ENCODE assay signal across 11 cellular contexts in the genomic region with DNA sequence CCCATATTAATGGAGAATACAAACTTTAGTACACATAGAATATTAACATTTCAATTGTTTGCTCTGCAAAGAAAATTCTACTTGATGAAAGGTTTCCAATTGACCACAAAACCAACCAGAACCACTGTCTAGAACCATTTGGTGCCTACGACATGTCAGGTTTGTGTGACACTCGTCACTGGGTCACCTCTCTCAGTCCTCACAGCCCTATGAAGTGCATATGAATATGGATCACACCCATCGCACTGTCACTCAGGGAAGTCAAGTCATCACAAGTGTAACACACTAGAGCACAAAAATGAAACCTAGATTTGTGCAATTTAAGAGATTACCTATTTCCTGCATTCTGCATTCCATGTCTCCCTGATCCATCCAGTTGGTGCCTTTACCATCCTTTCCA. TPM values are rescaled to one million over a fixed set of nuclear protein-coding genes. Genes with fewer than 3 reads are reported as not detected.
DNase-seq lines count a peak whose midpoint lies in the region; ATAC-seq and TF ChIP-seq lines count a peak whose summit lies in the region.
"Had no signal": no experiment of that assay in that cellular context is flagged by ENCODE, and none has a peak within 500 bp of the region (broad histone marks: within the 10 kb centered on the region; RNA-seq: fewer than 3 reads in every experiment).

No MANE protein-coding gene starts in this region.

- no peak for DNase-seq in activated T-cell treated with anti-CD3 and anti-CD28 coated beads, Interleukin-2, amount 50 U/mL, for 24 hours
- DNase-seq in activated T-cell treated with anti-CD3 and anti-CD28 coated beads for 4 hours: no peak
- DNase-seq in Karpas-422: no peak
- DNase-seq in central memory CD8-positive, alpha-beta T cell (ENCODE audit: low spot score in 2 of 2): no peak
- no peak for DNase-seq in neural progenitor cell (ENCODE audit: low spot score)
- DNase-seq: activated gamma-delta T cell, NCI-H187 treated with DMSO at 0.1 percent for 48 hours had no signal

- H3K4me1 ChIP-seq in Karpas-422 (ENCODE audit: low read length): peaks cover 57% of the 10 kb centered on the region
- no peaks in the 10 kb centered on the region for H3K4me1 ChIP-seq in neural progenitor cell

- H3K9ac ChIP-seq in Karpas-422 (ENCODE audit: low read length) (0 out of 2 replicates have a peak overlapping the region, but pooled peaks have one; percentile 6), neural progenitor cell (no peak overlapping the region)

- H3K4me2 ChIP-seq in Karpas-422 (ENCODE audit: low read depth, low read length, poor library complexity, severe bottlenecking): peak overlapping the region; percentile 71
- no peak overlapping the region for H3K4me2 ChIP-seq in neural progenitor cell

- H3K9me3 Mint-ChIP-seq in activated T-cell treated with anti-CD3 and anti-CD28 coated beads, Interleukin-2, amount 50 U/mL, for 24 hours: no peaks in the 10 kb centered on the region
- H3K9me3 Mint-ChIP-seq in central memory CD8-positive, alpha-beta T cell: no peaks in the 10 kb centered on the region
- H3K9me3 Mint-ChIP-seq in stimulated activated memory B cell treated with anti-CD40 and anti-IgM and Interleukin-4, amounts not matched to agents 10 μg/mL and 1 μg/mL and 100 μg/mL, for 72 hours: no peaks in the 10 kb centered on the region
- H3K9me3 Mint-ChIP-seq in neural progenitor cell: no peaks in the 10 kb centered on the region

- peaks cover 52% of the 10 kb centered on the region for H3K36me3 Mint-ChIP-seq in activated T-cell treated with anti-CD3 and anti-CD28 coated beads, Interleukin-2, amount 50 U/mL, for 24 hours (ENCODE audit: low read depth)
- H3K36me3 Mint-ChIP-seq in central memory CD8-positive, alpha-beta T cell (ENCODE audit: insufficient read depth): peaks cover 11% of the 10 kb centered on the region
- H3K36me3 Mint-ChIP-seq in stimulated activated memory B cell treated with anti-CD40 and anti-IgM and Interleukin-4, amounts not matched to agents 10 μg/mL and 1 μg/mL and 100 μg/mL, for 72 hours: peaks cover 40% of the 10 kb centered on the region
- H3K36me3 Mint-ChIP-seq in neural progenitor cell: peaks cover 5% of the 10 kb centered on the region

- H2AFZ ChIP-seq in Karpas-422 (ENCODE audit: low read length) (no peak overlapping the region), neural progenitor cell (replicated peaks) (no peak overlapping the region)

- H3K36me3 ChIP-seq in Karpas-422 (ENCODE audit: insufficient read depth, low read length): peaks cover 18% of the 10 kb centered on the region; the same call in 1 of the 2 replicates
- no peaks in the 10 kb centered on the region for H3K36me3 ChIP-seq in neural progenitor cell

- peaks cover 37% of the 10 kb centered on the region for H4K20me1 ChIP-seq in Karpas-422 (ENCODE audit: insufficient read depth, low read depth, low read length)
- H4K20me1 ChIP-seq in neural progenitor cell (ENCODE audit: low read depth): no peaks in the 10 kb centered on the region

- TF ChIP-seq CTCF in neural progenitor cell (IDR thresholded peaks at IDR 0.05): no peak

- H3K4me3 ChIP-seq in Karpas-422 (ENCODE audit: low read length) (peak overlapping the region; percentile 36; the same call in 1 of the 2 replicates), neural progenitor cell (no peak overlapping the region)
- H3K4me3 ChIP-seq: coronary artery had no signal

- H3K9me3 ChIP-seq in Karpas-422 (ENCODE audit: low read length) (no peaks in the 10 kb centered on the region), neural progenitor cell (ENCODE audit: low read depth) (no peaks in the 10 kb centered on the region)

- no peaks in the 10 kb centered on the region for H3K27me3 ChIP-seq in Karpas-422 (ENCODE audit: low read length)
- H3K27me3 ChIP-seq in neural progenitor cell: no peaks in the 10 kb centered on the region

- H3K27me3 Mint-ChIP-seq in activated T-cell treated with anti-CD3 and anti-CD28 coated beads, Interleukin-2, amount 50 U/mL, for 24 hours: no peaks in the 10 kb centered on the region
- H3K27me3 Mint-ChIP-seq in central memory CD8-positive, alpha-beta T cell: no peaks in the 10 kb centered on the region
- no peaks in the 10 kb centered on the region for H3K27me3 Mint-ChIP-seq in stimulated activated memory B cell treated with anti-CD40 and anti-IgM and Interleukin-4, amounts not matched to agents 10 μg/mL and 1 μg/mL and 100 μg/mL, for 72 hours
- H3K27me3 Mint-ChIP-seq in neural progenitor cell (ENCODE audit: insufficient read depth, low read depth): no peaks in the 10 kb centered on the region

- H3K9me2 ChIP-seq in Karpas-422 (replicated peaks; ENCODE audit: insufficient read depth, low read length): no peaks in the 10 kb centered on the region

- H3K27ac Mint-ChIP-seq in activated T-cell treated with anti-CD3 and anti-CD28 coated beads, Interleukin-2, amount 50 U/mL, for 24 hours: peak overlapping the region; percentile 99
- peak overlapping the region; percentile 78 for H3K27ac Mint-ChIP-seq in central memory CD8-positive, alpha-beta T cell (ENCODE audit: low read depth)
- peak overlapping the region; percentile 94 for H3K27ac Mint-ChIP-seq in stimulated activated memory B cell treated with anti-CD40 and anti-IgM and Interleukin-4, amounts not matched to agents 10 μg/mL and 1 μg/mL and 100 μg/mL, for 72 hours
- no peak overlapping the region for H3K27ac Mint-ChIP-seq in neural progenitor cell

- peak; percentile 11 for ATAC-seq in central memory CD8-positive, alpha-beta T cell (replicated peaks; ENCODE audit: extremely low read depth, poor library complexity, severe bottlenecking)
- peak; percentile 28 for ATAC-seq in stimulated activated memory B cell treated with anti-CD40 and anti-IgM and Interleukin-4, amounts not matched to agents 10 μg/mL and 1 μg/mL and 100 μg/mL, for 72 hours
- ATAC-seq in GM18861 (IDR thresholded peaks at IDR 0.05; ENCODE audit: unreplicated experiment): no peak
- no peak for ATAC-seq in GM19035 (IDR thresholded peaks at IDR 0.05; ENCODE audit: unreplicated experiment)

- H3K27ac ChIP-seq in Karpas-422 (ENCODE audit: low read length) (peak overlapping the region; percentile 83), neural progenitor cell (no peak overlapping the region)

- H3K4me3 Mint-ChIP-seq in activated T-cell treated with anti-CD3 and anti-CD28 coated beads, Interleukin-2, amount 50 U/mL, for 24 hours: peak overlapping the region; percentile 46
- peak overlapping the region; percentile 79 for H3K4me3 Mint-ChIP-seq in central memory CD8-positive, alpha-beta T cell
- H3K4me3 Mint-ChIP-seq in stimulated activated memory B cell treated with anti-CD40 and anti-IgM and Interleukin-4, amounts not matched to agents 10 μg/mL and 1 μg/mL and 100 μg/mL, for 72 hours: peak overlapping the region; percentile 74
- no peak overlapping the region for H3K4me3 Mint-ChIP-seq in neural progenitor cell

- H3K79me2 ChIP-seq in Karpas-422 (ENCODE audit: low read length) (peaks cover 95% of the 10 kb centered on the region), neural progenitor cell (ENCODE audit: low read depth) (peaks cover 40% of the 10 kb centered on the region)

- peaks cover 7% of the 10 kb centered on the region for H3F3A ChIP-seq in neural progenitor cell (ENCODE audit: low read depth)

- peaks cover 85% of the 10 kb centered on the region for H3K4me1 Mint-ChIP-seq in activated T-cell treated with anti-CD3 and anti-CD28 coated beads, Interleukin-2, amount 50 U/mL, for 24 hours (ENCODE audit: low read depth)
- H3K4me1 Mint-ChIP-seq in central memory CD8-positive, alpha-beta T cell: peaks cover 73% of the 10 kb centered on the region
- peaks cover 65% of the 10 kb centered on the region for H3K4me1 Mint-ChIP-seq in stimulated activated memory B cell treated with anti-CD40 and anti-IgM and Interleukin-4, amounts not matched to agents 10 μg/mL and 1 μg/mL and 100 μg/mL, for 72 hours
- H3K4me1 Mint-ChIP-seq in neural progenitor cell: no peaks in the 10 kb centered on the region

RNA-seq across cellular contexts. Expression of gene PTPN2, which starts 43.7 kb away (rescaled TPM):
- 72.2 and 85.2 TPM in 2 replicates for total RNA-seq in Karpas-422 (2014; rRNA removed; shearing (Covaris generic); ENCODE audit: low replicate concordance)
- 47.7 and 57.9 TPM in 2 replicates for total RNA-seq in neural progenitor cell (ENCODE audit: low replicate concordance)

Comparison
In these comparisons a context has a peak if more than half of its experiments do, and no peak if none do; other contexts are left out.
1. ATAC-seq: peak in central memory CD8-positive, alpha-beta T cell (single experiment) and stimulated activated memory B cell treated with anti-CD40 and anti-IgM and Interleukin-4, amounts not matched to agents 10 μg/mL and 1 μg/mL and 100 μg/mL, for 72 hours (single experiment); none in GM18861 (single experiment) and GM19035 (single experiment).